ENCODE assay signal across 18 cellular contexts in genomic region chr14:100290607-100291304, GRCh38. TPM values are rescaled to one million over a fixed set of nuclear protein-coding genes. Genes with fewer than 3 reads are reported as not detected.
DNase-seq lines count a peak whose midpoint lies in the region; ATAC-seq lines count a peak whose summit lies in the region.
"Had no signal": no experiment of that assay in that cellular context is flagged by ENCODE, and none has a peak within 500 bp of the region (broad histone marks: within the 10 kb centered on the region; RNA-seq: fewer than 3 reads in every experiment).

No MANE protein-coding gene starts in this region.

- H3K4me3 ChIP-seq in BLaER1 treated with 17β-estradiol and CSF1 and Interleukin-3, amounts not matched to agents 10 nM and 100 nM = peak overlapping the region in 4 of 10 experiments; percentile 16 to 31 (median 25); a peak in 6 of 20 replicates
- H3K4me3 ChIP-seq in Karpas-422 (ENCODE audit: low read length) = peak overlapping the region; percentile 15; the same call in 1 of the 2 replicates
- H3K4me3 ChIP-seq: breast epithelium, esophagus squamous epithelium, Peyer's patch had no signal

- H3K27ac ChIP-seq in BLaER1 treated with 17β-estradiol and CSF1 and Interleukin-3, amounts not matched to agents 10 nM and 100 nM = peak overlapping the region in 10 of 11 experiments; percentile 48 to 92 (median 81); a peak in 20 of 22 replicates
- H3K27ac ChIP-seq in Karpas-422 (ENCODE audit: low read length) (peak overlapping the region; percentile 83), layer of hippocampus (ENCODE audit: low read depth, low read length) (peak overlapping the region; percentile 54)
- H3K27ac ChIP-seq: esophagus squamous epithelium, Peyer's patch had no signal

- no peaks in the 10 kb centered on the region for H3K9me2 ChIP-seq in Karpas-422 (replicated peaks; ENCODE audit: insufficient read depth, low read length)

- peaks cover 24 to 55% (median 35%) of the 10 kb centered on the region in 11 experiments for H3K36me3 ChIP-seq in BLaER1 treated with 17β-estradiol and CSF1 and Interleukin-3, amounts not matched to agents 10 nM and 100 nM
- H3K36me3 ChIP-seq in Karpas-422 (ENCODE audit: insufficient read depth, low read length) = no peaks in the 10 kb centered on the region
- H3K36me3 ChIP-seq: breast epithelium had no signal

- intact Hi-C loops in sciatic nerve (cut with DNase I) = no loop called here

- H3K4me2 ChIP-seq in BLaER1 treated with 17β-estradiol and CSF1 and Interleukin-3, amounts not matched to agents 10 nM and 100 nM = peak overlapping the region; percentile 73 to 95 (median 86)
- H3K4me2 ChIP-seq in Karpas-422 (ENCODE audit: low read depth, low read length, poor library complexity, severe bottlenecking) = peak overlapping the region; percentile 41

- H3K79me2 ChIP-seq in Karpas-422 (ENCODE audit: low read length) = peaks cover 20% of the 10 kb centered on the region

- H3K4me1 ChIP-seq in BLaER1 treated with 17β-estradiol and CSF1 and Interleukin-3, amounts not matched to agents 10 nM and 100 nM = peaks cover 81 to 99% (median 98%) of the 10 kb centered on the region in 10 experiments
- peaks cover 97% of the 10 kb centered on the region for H3K4me1 ChIP-seq in Karpas-422 (ENCODE audit: low read length)

- H3K9ac ChIP-seq in BLaER1 treated with 17β-estradiol and CSF1 and Interleukin-3, amounts not matched to agents 10 nM and 100 nM = peak overlapping the region; percentile 19 to 83 (median 66)
- peak overlapping the region; percentile 54 for H3K9ac ChIP-seq in Karpas-422 (ENCODE audit: low read length)

- ATAC-seq in sciatic nerve (no peak), HG03175 (IDR thresholded peaks at IDR 0.05; ENCODE audit: unreplicated experiment) (no peak)
- ATAC-seq: CD8-positive, alpha-beta T cell had no signal

- H3K27me3 ChIP-seq in BLaER1 treated with 17β-estradiol and CSF1 and Interleukin-3, amounts not matched to agents 10 nM and 100 nM = no peaks in the 10 kb centered on the region
- H3K27me3 ChIP-seq in Karpas-422 (ENCODE audit: low read length) (no peaks in the 10 kb centered on the region), layer of hippocampus (ENCODE audit: control insufficient read depth, insufficient read depth, low read length) (no peaks in the 10 kb centered on the region)
- H3K27me3 ChIP-seq: breast epithelium, esophagus squamous epithelium, Peyer's patch had no signal

- H2AFZ ChIP-seq in Karpas-422 (ENCODE audit: low read length) = no peak overlapping the region

- no peak for DNase-seq in Karpas-422
- DNase-seq in sciatic nerve (ENCODE audit: low spot score) = peak; percentile 58
- no peak for DNase-seq in HT-29 (ENCODE audit: low spot score)
- DNase-seq in T-helper 1 cell = no peak
- no peak for DNase-seq in NCI-H82 (lab: John Stamatoyannopoulos, UW)
- DNase-seq: activated T-cell treated with anti-CD3 and anti-CD28 coated beads, Interleukin-2, amount 50 U/mL, for 48 hours; CD8-positive, alpha-beta T cell; esophagus squamous epithelium; immature natural killer cell; stimulated activated naive CD4-positive, alpha-beta T cell had no signal

- peaks cover 23 to 87% (median 64%) of the 10 kb centered on the region in 11 experiments; a peak in 21 of 22 replicates for H4K20me1 ChIP-seq in BLaER1 treated with 17β-estradiol and CSF1 and Interleukin-3, amounts not matched to agents 10 nM and 100 nM
- H4K20me1 ChIP-seq in Karpas-422 (ENCODE audit: insufficient read depth, low read depth, low read length) = peaks cover 15% of the 10 kb centered on the region; the same call in 1 of the 2 replicates

- H3K9me3 ChIP-seq in BLaER1 treated with 17β-estradiol and CSF1 and Interleukin-3, amounts not matched to agents 10 nM and 100 nM (replicated peaks in 1 of 11) = no peaks in the 10 kb centered on the region
- no peaks in the 10 kb centered on the region for H3K9me3 ChIP-seq in Karpas-422 (ENCODE audit: low read length)
- H3K9me3 ChIP-seq: breast epithelium, esophagus squamous epithelium, Peyer's patch had no signal

RNA-seq across cellular contexts. Expression of gene SLC25A29, which starts 15.5 kb away (rescaled TPM):
- 29.4 and 83.8 TPM in 2 replicates for total RNA-seq in Karpas-422 (2014; rRNA removed; shearing (Covaris generic); ENCODE audit: low replicate concordance)
- total RNA-seq in sciatic nerve = 86.8 TPM
- 57.4 and 63.3 TPM in 2 replicates for total RNA-seq in HT-29 (2014; rRNA removed; shearing (Covaris generic))

RNA-seq across cellular contexts. Expression of gene SLC25A47, which starts 32.4 kb away (rescaled TPM):
- total RNA-seq in Karpas-422 (2014; rRNA removed; shearing (Covaris generic); ENCODE audit: low replicate concordance) = not detected in 2 replicates
- total RNA-seq in sciatic nerve = not detected
- total RNA-seq in HT-29 (2014; rRNA removed; shearing (Covaris generic)) = 0.18 and 0.37 TPM in 2 replicates
- total RNA-seq: activated naive CD8-positive, alpha-beta T cell treated with anti-CD3 and anti-CD28 coated beads, Interleukin-2, amount 10 ng/mL, durations not matched to agents 7 days and 5 days; CD8-positive, alpha-beta T cell; esophagus squamous epithelium; renal cortical epithelial cell; urinary bladder had no signal

RNA-seq across cellular contexts. Expression of gene YY1, which starts 51.8 kb away (rescaled TPM):
- 95.9 and 115 TPM in 2 replicates for total RNA-seq in Karpas-422 (2014; rRNA removed; shearing (Covaris generic); ENCODE audit: low replicate concordance)
- total RNA-seq in sciatic nerve = 59.9 TPM
- total RNA-seq in HT-29 (2014; rRNA removed; shearing (Covaris generic)) = 62.7 and 63.2 TPM in 2 replicates
